Comparison of ENCODE assay signal across 12 cellular contexts in the genomic region with DNA sequence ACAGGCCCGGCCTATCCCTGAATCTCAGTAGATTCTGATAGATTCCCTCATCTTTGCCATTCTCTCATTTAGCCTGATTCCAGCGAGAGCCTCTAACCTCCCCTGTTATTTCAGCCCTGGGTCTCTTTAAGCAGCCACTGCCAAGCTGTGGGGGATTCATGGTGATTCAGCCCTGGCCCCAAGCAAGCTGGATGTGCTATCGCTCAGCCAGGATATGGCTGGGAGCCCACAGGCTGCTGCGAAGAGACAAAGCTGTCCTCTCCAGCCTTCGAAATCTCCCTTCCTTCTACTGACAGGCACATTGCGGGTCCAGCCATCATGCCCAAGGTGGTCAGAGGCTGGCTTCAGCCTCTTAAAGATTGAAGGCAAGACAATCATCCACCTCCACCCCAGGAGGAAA.
DNase-seq lines count a peak whose midpoint lies in the region; ATAC-seq and TF ChIP-seq lines count a peak whose summit lies in the region.
"Had no signal": no experiment of that assay in that cellular context is flagged by ENCODE, and none has a peak within 500 bp of the region (broad histone marks: within the 10 kb centered on the region; RNA-seq: fewer than 3 reads in every experiment).

No MANE protein-coding gene starts in this region.

- no peak overlapping the region for H3K4me3 ChIP-seq in fibroblast of villous mesenchyme (ENCODE audit: low read depth, low read length)
- H3K4me3 ChIP-seq in ovary = no peak overlapping the region

- TF ChIP-seq EP300 in ovary (IDR thresholded peaks at IDR 0.05) = no peak

- H3K36me3 ChIP-seq in ovary = no peaks in the 10 kb centered on the region

- no peaks in the 10 kb centered on the region for H3K9me3 ChIP-seq in ovary

- ATAC-seq in esophagus mucosa = no peak
- ATAC-seq: activated CD4-positive, CD25-positive, alpha-beta regulatory T cell treated with anti-CD3 and anti-CD28 coated beads, Interleukin-2, amount 50 U/mL, for 24 hours had no signal

- TF ChIP-seq CTCF in fibroblast of villous mesenchyme (IDR thresholded peaks at IDR 0.05; ENCODE audit: insufficient read depth, low read depth, low read length) (no peak), ovary (IDR thresholded peaks at IDR 0.05) (no peak)

- DNase-seq in EL (peak; percentile 60), T1000 (lab: John Stamatoyannopoulos, UW) (peak; percentile 25), fibroblast of villous mesenchyme (ENCODE audit: low read depth) (peak; percentile 34), ovary (peak; percentile 41 to 76 (median 56)), HK-2 (ENCODE audit: unreplicated experiment) (no peak), NCI-H2107 treated with DMSO at 0.1 percent for 48 hours (lab: John Stamatoyannopoulos, UW; ENCODE audit: unreplicated experiment) (no peak), NCI-H1417 (lab: John Stamatoyannopoulos, UW) (no peak)
- DNase-seq: activated naive CD4-positive, alpha-beta T cell; NCI-H1105 treated with DMSO at 0.1 percent for 48 hours; stimulated activated CD8-positive, alpha-beta memory T cell treated with anti-CD3 and anti-CD28 coated beads, Interleukin-4, amount 100 ng/mL, for 48 hours had no signal

- TF ChIP-seq POLR2A in ovary (IDR thresholded peaks at IDR 0.05) = no peak

- peak overlapping the region in 1 of 2 donors; percentile 21 for H3K27ac ChIP-seq in ovary

- no peaks in the 10 kb centered on the region for H3K27me3 ChIP-seq in ovary

- intact Hi-C loops in ovary (cut with DNase I) = loop anchor here in 1 of 4 donors (10.0 kb wide), 1 partner anchor 60 kb away; no protein-coding TSS in a partner anchor

- WGBS in ovary, 3 donors = 14 to 20% (median 19%) methylated on average over 6 of the region's 6 CpGs

- H3K4me1 ChIP-seq in ovary (ENCODE audit: insufficient read depth) = peaks cover 4% of the 10 kb centered on the region

Comparison
In these comparisons a context has a peak if more than half of its experiments do, and no peak if none do; other contexts are left out.
1. DNase-seq: peak in EL (single experiment), T1000 (single experiment), fibroblast of villous mesenchyme (single experiment) and ovary (5 of 5); none in HK-2 (single experiment), NCI-H2107 treated with DMSO at 0.1 percent for 48 hours (single experiment) and NCI-H1417 (0 of 3).